8 cellular contexts compared by ENCODE assay signal in genomic region chr4:82891728-82892466, GRCh38. TPM values are rescaled to one million over a fixed set of nuclear protein-coding genes. Genes with fewer than 3 reads are reported as not detected.
DNase-seq lines count a peak whose midpoint lies in the region; FAIRE-seq and TF ChIP-seq lines count a peak whose summit lies in the region.

No MANE protein-coding gene starts in this region.

- peak overlapping the region; percentile 97 for H3K56ac ChIP-seq in mesendoderm (ENCODE audit: low read length)

- no peak overlapping the region for H2BK15ac ChIP-seq in mesendoderm (replicated peaks; ENCODE audit: low read depth)

- peak; percentile 52 for FAIRE-seq in GM12891 (lab: Jason Lieb, UNC)

- no peak for DNase-seq in GM12891 (ENCODE audit: insufficient read length, low spot score)
- DNase-seq in Karpas-422, result peak; percentile 46
- DNase-seq in breast epithelium (ENCODE audit: low spot score in 2 of 2), result no peak
- peak; percentile 52 for DNase-seq in mesendoderm
- DNase-seq in SKM-1 treated with dmso at 0.1 percent for 144 hours (lab: John Stamatoyannopoulos, UW; ENCODE audit: unreplicated experiment), result no peak
- DNase-seq in NCI-H446 treated with DMSO at 0.1 percent for 48 hours (lab: John Stamatoyannopoulos, UW), result no peak
- DNase-seq in NCI-H2081 treated with DMSO at 0.1 percent for 48 hours (lab: John Stamatoyannopoulos, UW), result no peak
- DNase-seq in NCI-H128 (lab: John Stamatoyannopoulos, UW; ENCODE audit: unreplicated experiment), result no peak

- H2AK5ac ChIP-seq in mesendoderm (ENCODE audit: low read length), result no peak overlapping the region

- intact Hi-C loops in breast epithelium (cut with DNase I; ENCODE audit: low total_unique reads), result no loop called here

- H3K23ac ChIP-seq in mesendoderm (ENCODE audit: low read length), result no peak overlapping the region

- H2AFZ ChIP-seq in Karpas-422 (ENCODE audit: low read length), result no peak overlapping the region

- H3K9me2 ChIP-seq in Karpas-422 (replicated peaks; ENCODE audit: insufficient read depth, low read length), result no peaks in the 10 kb centered on the region

- H3K4me2 ChIP-seq in Karpas-422 (ENCODE audit: low read depth, low read length, poor library complexity, severe bottlenecking), result peak overlapping the region; percentile 82
- peak overlapping the region; percentile 67 for H3K4me2 ChIP-seq in mesendoderm (ENCODE audit: low read length)

- H3K4me1 ChIP-seq in Karpas-422 (ENCODE audit: low read length) (peaks cover 63% of the 10 kb centered on the region), breast epithelium (peaks cover 0 to 3% of the 10 kb centered on the region in 2 donors), mesendoderm (ENCODE audit: control insufficient read depth, low read depth, low read length) (no peaks in the 10 kb centered on the region)

- TF ChIP-seq POLR2A in GM12891 (IDR thresholded peaks at IDR 0.05; ENCODE audit: low read depth, low read length) (no peak), breast epithelium (IDR thresholded peaks at IDR 0.05) (no peak)

- no peaks in the 10 kb centered on the region for H4K20me1 ChIP-seq in Karpas-422 (ENCODE audit: insufficient read depth, low read depth, low read length)

- H3K27me3 ChIP-seq in Karpas-422 (ENCODE audit: low read length) (no peaks in the 10 kb centered on the region), breast epithelium (no peaks in the 10 kb centered on the region), mesendoderm (ENCODE audit: insufficient read depth, low read length, poor library complexity) (no peaks in the 10 kb centered on the region)

- H2BK120ac ChIP-seq in mesendoderm (ENCODE audit: low read depth, low read length), result no peak overlapping the region

- H3K18ac ChIP-seq in mesendoderm (ENCODE audit: low read length), result no peak overlapping the region

- peak overlapping the region; percentile 85 for H3K27ac ChIP-seq in Karpas-422 (ENCODE audit: low read length)
- peak overlapping the region; percentile 96 to 99 for H3K27ac ChIP-seq in breast epithelium
- peak overlapping the region; percentile 94 for H3K27ac ChIP-seq in mesendoderm (ENCODE audit: low read depth, low read length)

- peaks cover 3% of the 10 kb centered on the region for H3K79me1 ChIP-seq in mesendoderm (ENCODE audit: low read length)

- H3K4ac ChIP-seq in mesendoderm (ENCODE audit: low read depth, low read length), result no peak overlapping the region

- H4K8ac ChIP-seq in mesendoderm (ENCODE audit: low read depth, low read length), result no peak overlapping the region

- H3K79me2 ChIP-seq in Karpas-422 (ENCODE audit: low read length) (peaks cover 49% of the 10 kb centered on the region), mesendoderm (ENCODE audit: control insufficient read depth, insufficient read depth, low read length) (peaks cover 45% of the 10 kb centered on the region)

- no CpG with 5 or more reads among the region's 7 CpGs for WGBS in mesendoderm (ENCODE audit: extremely low coverage, insufficient coverage, low lambda C conversion rate)

- peaks cover 25% of the 10 kb centered on the region for H3K36me3 ChIP-seq in Karpas-422 (ENCODE audit: insufficient read depth, low read length)
- no peaks in the 10 kb centered on the region for H3K36me3 ChIP-seq in breast epithelium
- peaks cover 6% of the 10 kb centered on the region for H3K36me3 ChIP-seq in mesendoderm (ENCODE audit: control insufficient read depth, insufficient read depth, low read length)

- H3K4me3 ChIP-seq in Karpas-422 (ENCODE audit: low read length), result peak overlapping the region; percentile 84
- peak overlapping the region; percentile 78 to 85 (median 81) for H3K4me3 ChIP-seq in breast epithelium
- peak overlapping the region; percentile 62 for H3K4me3 ChIP-seq in mesendoderm (ENCODE audit: low read length)

- no peak for TF ChIP-seq CTCF in breast epithelium (IDR thresholded peaks at IDR 0.05)

- H3K9me3 ChIP-seq in Karpas-422 (ENCODE audit: low read length) (no peaks in the 10 kb centered on the region), breast epithelium (no peaks in the 10 kb centered on the region)

- H3K9ac ChIP-seq in Karpas-422 (ENCODE audit: low read length), result peak overlapping the region; percentile 76
- peak overlapping the region; percentile 90 for H3K9ac ChIP-seq in mesendoderm (ENCODE audit: low read length)

- H4K5ac ChIP-seq in mesendoderm (ENCODE audit: low read length), result no peak overlapping the region

- H2BK5ac ChIP-seq in mesendoderm (ENCODE audit: low read length), result no peak overlapping the region

TF ChIP-seq in GM12891, 5 proteins besides CTCF, POLR2A, EP300 and RAD21:
- TF ChIP-seq SPI1 (IDR thresholded peaks at IDR 0.05; ENCODE audit: low read depth, low read length), result no peak
- no peak for TF ChIP-seq TAF1 (IDR thresholded peaks at IDR 0.05; ENCODE audit: low read depth, low read length)
- no peak; the same call in 1 of the 2 replicates for TF ChIP-seq POLR2AphosphoS5 (IDR thresholded peaks at IDR 0.05; ENCODE audit: low read depth, low read length)
- TF ChIP-seq POU2F2 (IDR thresholded peaks at IDR 0.05; ENCODE audit: low read depth, low read length), result no peak
- no peak for TF ChIP-seq PAX5 (IDR thresholded peaks at IDR 0.05; ENCODE audit: insufficient read depth, low read length, severe bottlenecking)

RNA-seq across cellular contexts. Expression of gene SEC31A, which starts 0.9 kb away (rescaled TPM):
- polyA plus RNA-seq in GM12891 (2012; ENCODE audit: low read depth, missing spikeins), result 96.3 TPM
- total RNA-seq in Karpas-422 (2014; rRNA removed; shearing (Covaris generic); ENCODE audit: low replicate concordance), result 48.1 and 70.2 TPM in 2 replicates
- 100 to 1,000 TPM; 186 to 234 (median 231) TPM for total RNA-seq in breast epithelium
- 117 TPM for polyA plus RNA-seq in mesendoderm (2013, experiment 1 of 2)
- polyA plus RNA-seq in mesendoderm (2013, experiment 2 of 2), result 117 TPM

RNA-seq across cellular contexts. Expression of gene THAP9, which starts 8.6 kb away (rescaled TPM):
- 2.4 TPM for polyA plus RNA-seq in GM12891 (2012; ENCODE audit: low read depth, missing spikeins)
- total RNA-seq in Karpas-422 (2014; rRNA removed; shearing (Covaris generic); ENCODE audit: low replicate concordance), result 2.5 and 8.2 TPM in 2 replicates
- 1 to 10 TPM; 3.7 to 8.6 (median 5.2) TPM for total RNA-seq in breast epithelium
- 8.1 TPM for polyA plus RNA-seq in mesendoderm (2013, experiment 1 of 2)
- 7.2 TPM for polyA plus RNA-seq in mesendoderm (2013, experiment 2 of 2)

Comparison
In these comparisons a context has a peak if more than half of its experiments do, and no peak if none do; other contexts are left out.
1. DNase-seq: peak in Karpas-422 (single experiment) and mesendoderm (single experiment); none in GM12891 (single experiment), breast epithelium (0 of 2), SKM-1 treated with dmso at 0.1 percent for 144 hours (single experiment), NCI-H446 treated with DMSO at 0.1 percent for 48 hours (single experiment), NCI-H2081 treated with DMSO at 0.1 percent for 48 hours (single experiment) and NCI-H128 (single experiment).
2. Peak in every context shown above with its lines, with median percentiles within 50 percentile points of each other: H3K27ac ChIP-seq and H3K4me3 ChIP-seq.